Comparison of ENCODE assay signal across 14 cellular contexts in the genomic region with DNA sequence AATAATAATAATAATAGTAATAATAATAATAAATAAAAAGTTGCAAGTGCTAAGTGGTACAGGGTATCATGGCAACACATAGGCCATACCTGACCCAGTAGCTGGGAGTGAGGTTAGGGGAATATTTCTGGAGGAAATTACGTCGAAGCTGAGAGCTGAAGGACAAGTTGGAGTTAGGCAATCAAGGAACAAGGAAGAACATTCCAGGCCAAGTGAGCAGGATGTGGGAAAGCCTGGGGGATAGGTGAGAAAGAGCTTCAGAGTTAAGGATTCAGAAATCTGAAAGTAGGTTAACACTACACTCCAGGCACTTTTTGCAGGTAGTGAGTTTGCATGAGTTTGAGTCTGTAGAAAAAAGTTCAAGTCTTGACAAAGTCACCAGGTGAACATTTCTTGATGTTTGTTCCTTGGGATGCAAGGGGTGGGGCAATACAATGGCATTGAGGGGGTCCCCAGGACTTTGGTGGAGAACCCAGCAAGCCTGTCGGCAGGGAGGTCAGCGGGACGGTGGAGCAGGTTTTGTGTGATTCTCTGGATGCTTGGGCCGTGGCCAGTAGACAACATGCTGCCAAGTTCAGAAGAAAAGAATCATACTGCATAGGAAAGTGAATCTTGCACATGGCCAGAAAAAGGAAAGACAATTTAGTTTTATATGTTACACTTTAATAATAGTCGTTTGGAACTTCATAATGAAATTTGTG. TPM values are rescaled to one million over a fixed set of nuclear protein-coding genes. Genes with fewer than 3 reads are reported as not detected.
DNase-seq lines count a peak whose midpoint lies in the region; ATAC-seq and TF ChIP-seq lines count a peak whose summit lies in the region.
"Had no signal": no experiment of that assay in that cellular context is flagged by ENCODE, and none has a peak within 500 bp of the region (broad histone marks: within the 10 kb centered on the region; RNA-seq: fewer than 3 reads in every experiment).

No MANE protein-coding gene starts in this region.

- POLR2A ChIA-PET in RWPE1 (lab: Yijun Ruan, JAX; ENCODE audit: low non-redundant PET) = no interaction called here
- POLR2A ChIA-PET in OCI-LY7 (lab: Charles Lee) = no interaction called here

- H3K9me2 ChIP-seq in OCI-LY7 (ENCODE audit: insufficient read depth, low read length) = no peaks in the 10 kb centered on the region

- H2AFZ ChIP-seq in OCI-LY7 (ENCODE audit: low read length) = no peak overlapping the region

- no peaks in the 10 kb centered on the region for H3K79me2 ChIP-seq in OCI-LY7 (ENCODE audit: insufficient read depth, low read depth, low read length)

- no peak overlapping the region for H3K4me3 ChIP-seq in choroid plexus epithelial cell (ENCODE audit: low read depth, low read length)
- H3K4me3 ChIP-seq in left lung = no peak overlapping the region
- H3K4me3 ChIP-seq in OCI-LY7 (ENCODE audit: low read depth, low read length, poor library complexity, severe bottlenecking) = no peak overlapping the region
- H3K4me3 ChIP-seq: SJCRH30 had no signal

- CTCF ChIA-PET in RWPE1 (lab: Yijun Ruan, JAX) (no interaction called here), OCI-LY7 (lab: Charles Lee; ENCODE audit: unreplicated experiment) (no interaction called here)

- TF ChIP-seq CTCF in RWPE1 (conservative IDR thresholded peaks at IDR 0.05; ENCODE audit: low read depth) (no peak), choroid plexus epithelial cell (conservative IDR thresholded peaks at IDR 0.05; ENCODE audit: low read depth, low read length) (no peak), left lung (IDR thresholded peaks at IDR 0.05) (no peak), OCI-LY7 (conservative IDR thresholded peaks at IDR 0.05; ENCODE audit: low read length) (no peak)

- BruUV-seq in OCI-LY7 (replicated peaks; lab: Mats Ljungman, UMichigan) = no TSS peak

- intact Hi-C loops in left lung (cut with DNase I) = no loop called here
- intact Hi-C loops in OCI-LY7 (cut with micrococcal nuclease; ENCODE audit: unreplicated experiment) = no loop called here

- H3K4me1 ChIP-seq in left lung (peaks cover 0 to 14% of the 10 kb centered on the region in 2 donors), OCI-LY7 (ENCODE audit: insufficient read depth, low read length, poor library complexity, severe bottlenecking) (no peaks in the 10 kb centered on the region)
- H3K4me1 ChIP-seq: BE2C, SJCRH30 had no signal

- H3K4me2 ChIP-seq in OCI-LY7 (ENCODE audit: low read length) = no peak overlapping the region

- no peaks in the 10 kb centered on the region for H3K9me3 ChIP-seq in left lung
- H3K9me3 ChIP-seq in OCI-LY7 (ENCODE audit: low read length) = no peaks in the 10 kb centered on the region
- H3K9me3 ChIP-seq: BE2C, SJCRH30 had no signal

- DNase-seq in RWPE1 (ENCODE audit: low spot score) (peak; percentile 5), choroid plexus epithelial cell (ENCODE audit: low read depth) (peak; percentile 15), left lung (no peak), OCI-LY7 (ENCODE audit: low spot score) (no peak), NCI-H526 (lab: John Stamatoyannopoulos, UW) (no peak)
- DNase-seq: BE2C; CD8-positive, alpha-beta memory T cell; DMS 273 treated with DMSO at 0.1 percent for 48 hours; NCI-H1436 treated with DMSO at 0.1 percent for 48 hours; NCI-H2081; NCI-H748 treated with DMSO at 0.1 percent for 48 hours; SJCRH30 had no signal

- ATAC-seq in left lung = peak; percentile 29
- no peak for ATAC-seq in GM21390 (IDR thresholded peaks at IDR 0.05; ENCODE audit: unreplicated experiment)
- ATAC-seq in HG02970 (IDR thresholded peaks at IDR 0.05; ENCODE audit: low FRiP score, unreplicated experiment) = no peak

- H3K27ac ChIP-seq in RWPE1 (no peak overlapping the region), left lung (no peak overlapping the region), OCI-LY7 (ENCODE audit: low read depth, low read length, poor library complexity, severe bottlenecking) (no peak overlapping the region)
- H3K27ac ChIP-seq: SJCRH30 had no signal

- H3K36me3 ChIP-seq in left lung (no peaks in the 10 kb centered on the region), OCI-LY7 (ENCODE audit: insufficient read depth, low read length) (no peaks in the 10 kb centered on the region)
- H3K36me3 ChIP-seq: BE2C, SJCRH30 had no signal

- H3K27me3 ChIP-seq in left lung = no peaks in the 10 kb centered on the region
- H3K27me3 ChIP-seq: SJCRH30 had no signal

- H4K20me1 ChIP-seq in OCI-LY7 (ENCODE audit: insufficient read depth, low read length) = no peaks in the 10 kb centered on the region

RNA-seq across cellular contexts. Expression of a gene that starts 27.7 kb away (rescaled TPM):
- total RNA-seq in left lung (10 to 100 TPM; 23.1 to 29.2 TPM), OCI-LY7 (2022) (42.5 and 46.0 TPM in 2 replicates)
- 21.2 and 43.9 TPM in 2 replicates for total RNA-seq in OCI-LY7 (2014; rRNA removed; shearing (Covaris generic))

Comparison
In these comparisons a context has a peak if more than half of its experiments do, and no peak if none do; other contexts are left out.
1. DNase-seq: peak in RWPE1 (single experiment) and choroid plexus epithelial cell (single experiment); none in left lung (0 of 2), OCI-LY7 (single experiment) and NCI-H526 (0 of 2).